In the genomic region with DNA sequence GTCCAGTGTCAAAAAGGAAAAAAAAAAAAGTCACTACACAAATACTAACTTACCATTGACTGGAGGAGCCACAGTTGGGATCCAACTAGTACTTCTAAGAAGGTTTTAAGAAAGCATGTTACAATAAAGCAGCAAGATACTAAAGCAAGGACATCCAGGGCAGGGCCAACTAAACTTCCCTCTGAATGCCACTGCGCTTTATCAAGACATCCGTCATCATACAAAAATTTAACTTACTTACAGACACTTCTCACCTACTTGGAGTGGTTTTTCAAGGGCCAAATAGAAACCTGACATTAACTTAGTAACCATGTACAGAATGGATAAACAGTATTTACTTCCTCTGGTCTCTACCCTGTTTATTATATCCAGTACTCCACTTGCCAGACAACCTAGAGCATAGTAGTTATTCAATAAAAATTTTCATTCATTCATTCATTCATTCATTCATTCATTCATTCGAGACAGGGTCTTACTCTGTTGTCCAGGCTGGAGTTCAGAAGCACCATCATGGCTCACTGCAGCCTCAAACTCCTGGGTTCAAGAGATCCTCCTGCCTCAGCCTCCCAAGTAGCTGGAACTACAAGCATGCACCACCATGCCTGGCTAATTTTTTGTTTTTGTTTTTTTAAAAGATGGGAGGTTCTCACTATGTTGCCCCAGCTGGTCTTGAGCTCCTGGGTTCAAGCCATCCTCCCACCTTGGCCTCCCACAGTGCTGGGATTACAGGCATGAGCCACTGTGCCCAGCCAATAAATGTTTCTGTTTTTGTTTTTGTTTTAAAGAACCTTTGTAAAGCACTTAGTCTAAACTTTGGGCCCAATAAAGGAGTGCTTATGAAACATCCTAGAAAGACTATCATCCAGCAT, we compare ENCODE assay signal across 1 cellular context.
TF ChIP-seq lines count a peak whose summit lies in the region.

No MANE protein-coding gene starts in this region.

TF ChIP-seq in GM23338, 12 proteins besides CTCF, POLR2A, EP300 and RAD21 (continued from another document):
- TF ChIP-seq, protein P1, sequence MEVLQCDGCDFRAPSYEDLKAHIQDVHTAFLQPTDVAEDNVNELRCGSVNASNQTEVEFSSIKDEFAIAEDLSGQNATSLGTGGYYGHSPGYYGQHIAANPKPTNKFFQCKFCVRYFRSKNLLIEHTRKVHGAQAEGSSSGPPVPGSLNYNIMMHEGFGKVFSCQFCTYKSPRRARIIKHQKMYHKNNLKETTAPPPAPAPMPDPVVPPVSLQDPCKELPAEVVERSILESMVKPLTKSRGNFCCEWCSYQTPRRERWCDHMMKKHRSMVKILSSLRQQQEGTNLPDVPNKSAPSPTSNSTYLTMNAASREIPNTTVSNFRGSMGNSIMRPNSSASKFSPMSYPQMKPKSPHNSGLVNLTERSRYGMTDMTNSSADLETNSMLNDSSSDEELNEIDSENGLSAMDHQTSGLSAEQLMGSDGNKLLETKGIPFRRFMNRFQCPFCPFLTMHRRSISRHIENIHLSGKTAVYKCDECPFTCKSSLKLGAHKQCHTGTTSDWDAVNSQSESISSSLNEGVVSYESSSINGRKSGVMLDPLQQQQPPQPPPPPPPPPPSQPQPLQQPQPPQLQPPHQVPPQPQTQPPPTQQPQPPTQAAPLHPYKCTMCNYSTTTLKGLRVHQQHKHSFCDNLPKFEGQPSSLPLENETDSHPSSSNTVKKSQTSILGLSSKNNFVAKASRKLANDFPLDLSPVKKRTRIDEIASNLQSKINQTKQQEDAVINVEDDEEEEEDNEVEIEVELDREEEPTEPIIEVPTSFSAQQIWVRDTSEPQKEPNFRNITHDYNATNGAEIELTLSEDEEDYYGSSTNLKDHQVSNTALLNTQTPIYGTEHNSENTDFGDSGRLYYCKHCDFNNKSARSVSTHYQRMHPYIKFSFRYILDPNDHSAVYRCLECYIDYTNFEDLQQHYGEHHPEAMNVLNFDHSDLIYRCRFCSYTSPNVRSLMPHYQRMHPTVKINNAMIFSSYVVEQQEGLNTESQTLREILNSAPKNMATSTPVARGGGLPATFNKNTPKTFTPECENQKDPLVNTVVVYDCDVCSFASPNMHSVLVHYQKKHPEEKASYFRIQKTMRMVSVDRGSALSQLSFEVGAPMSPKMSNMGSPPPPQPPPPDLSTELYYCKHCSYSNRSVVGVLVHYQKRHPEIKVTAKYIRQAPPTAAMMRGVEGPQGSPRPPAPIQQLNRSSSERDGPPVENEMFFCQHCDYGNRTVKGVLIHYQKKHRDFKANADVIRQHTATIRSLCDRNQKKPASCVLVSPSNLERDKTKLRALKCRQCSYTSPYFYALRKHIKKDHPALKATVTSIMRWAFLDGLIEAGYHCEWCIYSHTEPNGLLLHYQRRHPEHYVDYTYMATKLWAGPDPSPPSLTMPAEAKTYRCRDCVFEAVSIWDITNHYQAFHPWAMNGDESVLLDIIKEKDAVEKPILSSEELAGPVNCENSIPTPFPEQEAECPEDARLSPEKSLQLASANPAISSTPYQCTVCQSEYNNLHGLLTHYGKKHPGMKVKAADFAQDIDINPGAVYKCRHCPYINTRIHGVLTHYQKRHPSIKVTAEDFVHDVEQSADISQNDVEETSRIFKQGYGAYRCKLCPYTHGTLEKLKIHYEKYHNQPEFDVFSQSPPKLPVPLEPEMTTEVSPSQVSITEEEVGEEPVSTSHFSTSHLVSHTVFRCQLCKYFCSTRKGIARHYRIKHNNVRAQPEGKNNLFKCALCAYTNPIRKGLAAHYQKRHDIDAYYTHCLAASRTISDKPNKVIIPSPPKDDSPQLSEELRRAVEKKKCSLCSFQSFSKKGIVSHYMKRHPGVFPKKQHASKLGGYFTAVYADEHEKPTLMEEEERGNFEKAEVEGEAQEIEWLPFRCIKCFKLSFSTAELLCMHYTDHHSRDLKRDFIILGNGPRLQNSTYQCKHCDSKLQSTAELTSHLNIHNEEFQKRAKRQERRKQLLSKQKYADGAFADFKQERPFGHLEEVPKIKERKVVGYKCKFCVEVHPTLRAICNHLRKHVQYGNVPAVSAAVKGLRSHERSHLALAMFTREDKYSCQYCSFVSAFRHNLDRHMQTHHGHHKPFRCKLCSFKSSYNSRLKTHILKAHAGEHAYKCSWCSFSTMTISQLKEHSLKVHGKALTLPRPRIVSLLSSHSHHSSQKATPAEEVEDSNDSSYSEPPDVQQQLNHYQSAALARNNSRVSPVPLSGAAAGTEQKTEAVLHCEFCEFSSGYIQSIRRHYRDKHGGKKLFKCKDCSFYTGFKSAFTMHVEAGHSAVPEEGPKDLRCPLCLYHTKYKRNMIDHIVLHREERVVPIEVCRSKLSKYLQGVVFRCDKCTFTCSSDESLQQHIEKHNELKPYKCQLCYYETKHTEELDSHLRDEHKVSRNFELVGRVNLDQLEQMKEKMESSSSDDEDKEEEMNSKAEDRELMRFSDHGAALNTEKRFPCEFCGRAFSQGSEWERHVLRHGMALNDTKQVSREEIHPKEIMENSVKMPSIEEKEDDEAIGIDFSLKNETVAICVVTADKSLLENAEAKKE (CRISPR knock-in tag; IDR thresholded peaks at IDR 0.05): no peak
- no peak for TF ChIP-seq EZH2phosphoT487 (IDR thresholded peaks at IDR 0.05; ENCODE audit: unreplicated experiment)
